8 cellular contexts compared by ENCODE assay signal in the genomic region with DNA sequence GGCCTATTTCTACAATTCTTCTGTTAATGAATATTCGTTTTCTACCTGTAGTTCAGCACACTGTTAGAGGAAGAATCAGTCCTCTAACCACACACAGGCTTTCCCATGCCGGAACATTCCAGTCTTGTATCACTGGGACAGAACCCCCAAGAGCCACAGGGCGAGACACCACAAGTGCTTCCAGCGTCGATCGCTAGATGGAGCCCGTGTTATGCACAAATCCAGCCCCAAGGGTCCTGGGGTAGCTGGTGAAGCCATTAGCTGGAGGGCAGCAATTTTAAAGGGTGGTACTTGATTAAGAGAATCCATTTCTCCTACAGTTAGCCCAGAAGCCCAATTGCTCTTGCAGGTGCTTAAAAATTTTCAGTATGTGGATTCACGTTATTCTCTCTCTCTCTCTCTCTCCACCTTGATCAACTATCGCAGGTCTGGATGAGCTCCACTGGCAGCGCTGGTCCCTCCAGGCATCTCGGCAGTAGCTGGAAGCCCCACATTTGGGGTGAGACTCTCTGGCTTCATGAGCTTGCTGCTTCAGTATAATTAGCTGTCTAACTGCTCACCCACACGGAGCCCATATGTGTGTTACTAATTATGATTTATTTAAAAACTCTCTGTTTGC.
A peak's percentile ranks its signal among the peaks of the same experiment; 100 is the strongest.
DNase-seq lines count a peak whose midpoint lies in the region; ATAC-seq and TF ChIP-seq lines count a peak whose summit lies in the region.

No MANE protein-coding gene starts in this region.

- no peaks in the 10 kb centered on the region for H3K36me3 ChIP-seq in MG63
- H3K36me3 ChIP-seq in WERI-Rb-1: no peaks in the 10 kb centered on the region

- no peak overlapping the region for H3K4me3 Mint-ChIP-seq in activated CD4-positive, alpha-beta T cell treated with anti-CD3 and anti-CD28 coated beads, Interleukin-2, amount 10 ng/mL, durations not matched to agents 24 days and 14 days
- no peak overlapping the region for H3K4me3 Mint-ChIP-seq in progenitor cell of endocrine pancreas (ENCODE audit: low read depth)

- ATAC-seq in GM21717 (IDR thresholded peaks at IDR 0.05; ENCODE audit: unreplicated experiment): peak; percentile 56

- H3K36me3 Mint-ChIP-seq in activated CD4-positive, alpha-beta T cell treated with anti-CD3 and anti-CD28 coated beads, Interleukin-2, amount 10 ng/mL, durations not matched to agents 24 days and 14 days (ENCODE audit: low read depth): no peaks in the 10 kb centered on the region
- no peaks in the 10 kb centered on the region for H3K36me3 Mint-ChIP-seq in progenitor cell of endocrine pancreas (ENCODE audit: insufficient read depth)

- no peak overlapping the region for H3K27ac Mint-ChIP-seq in activated CD4-positive, alpha-beta T cell treated with anti-CD3 and anti-CD28 coated beads, Interleukin-2, amount 10 ng/mL, durations not matched to agents 24 days and 14 days
- no peak overlapping the region for H3K27ac Mint-ChIP-seq in progenitor cell of endocrine pancreas

- H3K9me3 ChIP-seq in MG63 (no peaks in the 10 kb centered on the region), WERI-Rb-1 (ENCODE audit: severe bottlenecking) (no peaks in the 10 kb centered on the region)

- H3K27me3 ChIP-seq in MG63 (peaks cover 6% of the 10 kb centered on the region; the same call in 1 of the 2 replicates), WERI-Rb-1 (ENCODE audit: insufficient read depth, low read depth, severe bottlenecking) (no peaks in the 10 kb centered on the region)

- H3K9me3 Mint-ChIP-seq in activated CD4-positive, alpha-beta T cell treated with anti-CD3 and anti-CD28 coated beads, Interleukin-2, amount 10 ng/mL, durations not matched to agents 24 days and 14 days: no peaks in the 10 kb centered on the region
- no peaks in the 10 kb centered on the region for H3K9me3 Mint-ChIP-seq in progenitor cell of endocrine pancreas (ENCODE audit: low read depth)

- peak; percentile 70 for DNase-seq in activated CD4-positive, alpha-beta T cell treated with anti-CD3 and anti-CD28 coated beads, Interleukin-2, amount 10 ng/mL, durations not matched to agents 24 days and 14 days
- no peak for DNase-seq in activated CD4-positive, alpha-beta T cell treated with anti-CD3 and anti-CD28 coated beads for 1 hour
- DNase-seq in MG63: peak; percentile 32
- peak; percentile 77 for DNase-seq in WERI-Rb-1
- DNase-seq in foreskin melanocyte: peak; percentile 28
- peak; percentile 48 for DNase-seq in progenitor cell of endocrine pancreas (ENCODE audit: low spot score, unreplicated experiment)
- no peak for DNase-seq in mesenteric fat pad (ENCODE audit: low spot score)

- H3K4me1 Mint-ChIP-seq in activated CD4-positive, alpha-beta T cell treated with anti-CD3 and anti-CD28 coated beads, Interleukin-2, amount 10 ng/mL, durations not matched to agents 24 days and 14 days: no peaks in the 10 kb centered on the region
- H3K4me1 Mint-ChIP-seq in progenitor cell of endocrine pancreas (ENCODE audit: low read depth): peaks cover 5% of the 10 kb centered on the region

- no peaks in the 10 kb centered on the region for H3K27me3 Mint-ChIP-seq in activated CD4-positive, alpha-beta T cell treated with anti-CD3 and anti-CD28 coated beads, Interleukin-2, amount 10 ng/mL, durations not matched to agents 24 days and 14 days
- H3K27me3 Mint-ChIP-seq in progenitor cell of endocrine pancreas: peaks cover 26% of the 10 kb centered on the region

- TF ChIP-seq CTCF in WERI-Rb-1 (IDR thresholded peaks at IDR 0.05; ENCODE audit: low read depth, low read length): peak; percentile 87
- TF ChIP-seq CTCF in progenitor cell of endocrine pancreas (IDR thresholded peaks at IDR 0.05; ENCODE audit: unreplicated experiment): peak; percentile 95

- H3K4me3 ChIP-seq in MG63 (no peak overlapping the region), WERI-Rb-1 (ENCODE audit: low read depth, low read length) (no peak overlapping the region)

- H3K27ac ChIP-seq in WERI-Rb-1: no peak overlapping the region

- intact Hi-C loops in activated CD4-positive, alpha-beta T cell treated with anti-CD3 and anti-CD28 coated beads, Interleukin-2, amount 10 ng/mL, durations not matched to agents 24 days and 14 days (cut with micrococcal nuclease): loop anchor here (2.0 to 5.0 kb wide), 2 partner anchors 448 to 608 kb away; no protein-coding TSS in a partner anchor

Comparison
In these comparisons a context has a peak if more than half of its experiments do, and no peak if none do; other contexts are left out.
1. DNase-seq: peak in activated CD4-positive, alpha-beta T cell treated with anti-CD3 and anti-CD28 coated beads, Interleukin-2, amount 10 ng/mL, durations not matched to agents 24 days and 14 days (single experiment), MG63 (single experiment), WERI-Rb-1 (single experiment), foreskin melanocyte (single experiment) and progenitor cell of endocrine pancreas (single experiment); none in activated CD4-positive, alpha-beta T cell treated with anti-CD3 and anti-CD28 coated beads for 1 hour (single experiment) and mesenteric fat pad (single experiment).